ENCODE assay signal across 36 cellular contexts in the genomic region with DNA sequence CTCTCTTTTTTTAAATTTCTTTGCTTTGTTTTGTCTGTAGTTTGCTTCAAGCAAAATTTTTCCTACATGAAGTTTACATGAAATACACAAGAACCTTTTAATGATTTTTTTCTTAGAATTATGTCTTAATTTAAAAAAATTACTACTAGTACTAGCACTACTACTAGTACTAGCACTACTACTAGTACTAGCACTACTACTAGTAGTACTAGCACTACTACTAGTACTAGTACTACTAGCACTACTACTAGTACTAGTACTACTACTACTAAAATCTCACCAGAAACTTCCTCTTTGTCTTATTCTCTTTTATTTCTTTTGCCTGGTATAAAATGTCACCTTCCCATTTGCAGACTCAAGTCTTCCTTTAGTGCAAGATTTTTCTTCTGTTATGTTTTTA.
"Had no signal": no experiment of that assay in that cellular context is flagged by ENCODE, and none has a peak within 500 bp of the region (broad histone marks: within the 10 kb centered on the region; RNA-seq: fewer than 3 reads in every experiment).

No MANE protein-coding gene starts in this region.

- DNase-seq: Karpas-422, Kasumi-1, MG63, MM.1S, MV-4-11, NCI-H1048, NCI-H1092, NCI-H1092 treated with DMSO at 0.1 percent for 48 hours, NCI-H1105, NCI-H1105 treated with DMSO at 0.1 percent for 48 hours, NCI-H1417, NCI-H1417 treated with DMSO at 0.1 percent for 48 hours, NCI-H1436, NCI-H1436 treated with DMSO at 0.1 percent for 48 hours, NCI-H146, NCI-H1694, NCI-H1694 treated with DMSO at 0.1 percent for 48 hours, NCI-H187, NCI-H187 treated with DMSO at 0.1 percent for 48 hours, NCI-H1930, NCI-H2029, NCI-H2029 treated with DMSO at 0.1 percent for 48 hours, NCI-H2081, NCI-H2081 treated with DMSO at 0.1 percent for 48 hours, NCI-H2107, NCI-H2171, NCI-H2171 treated with DMSO at 0.1 percent for 48 hours, NCI-H2227 treated with DMSO at 0.1 percent for 48 hours, NCI-H226, NCI-H345, NCI-H446, NCI-H446 treated with DMSO at 0.1 percent for 48 hours, NCI-H510A, NCI-H510A treated with DMSO at 0.1 percent for 48 hours, NCI-H524, NCI-H524 treated with DMSO at 0.1 percent for 48 hours had no signal

- H3K36me3 ChIP-seq: MG63 had no signal

- H3K4me3 ChIP-seq: MG63 had no signal

- H3K9me3 ChIP-seq: MG63 had no signal

- H3K27me3 ChIP-seq: MG63 had no signal
